In the genomic region with DNA sequence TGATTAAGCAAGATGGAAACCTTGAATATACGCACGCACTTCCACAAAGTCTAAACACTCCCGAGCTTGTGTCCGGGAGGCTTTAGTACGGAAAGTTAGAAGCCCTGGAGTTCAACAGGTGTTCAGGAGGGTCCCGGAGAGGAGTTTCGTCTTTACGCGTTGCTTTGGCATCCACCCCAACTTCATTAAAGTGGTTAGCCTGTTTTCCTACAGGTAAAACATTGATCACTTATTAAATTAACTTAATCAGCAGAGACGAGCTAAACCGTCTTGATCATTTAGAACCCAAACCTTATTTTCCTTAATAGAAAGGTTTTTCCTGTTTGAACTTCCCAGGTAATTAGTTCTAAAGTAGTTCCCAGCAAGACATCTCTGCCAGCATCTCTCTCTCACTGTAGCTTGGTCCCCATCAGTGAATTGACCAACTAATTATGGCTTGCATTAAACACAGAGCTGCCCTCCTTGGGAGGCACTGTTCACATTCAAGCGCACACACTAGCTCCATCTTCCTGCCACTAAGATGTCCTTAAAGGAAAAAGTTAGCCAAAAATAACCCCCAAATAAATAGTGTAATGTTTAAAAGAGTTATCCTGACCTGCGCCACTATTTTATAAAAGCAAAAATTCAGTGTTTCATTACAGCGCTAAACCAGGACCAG, we compare ENCODE assay signal across 10 cellular contexts. TPM values are rescaled to one million over a fixed set of nuclear protein-coding genes. Genes with fewer than 3 reads are reported as not detected.
DNase-seq lines count a peak whose midpoint lies in the region; ATAC-seq and TF ChIP-seq lines count a peak whose summit lies in the region.
"Had no signal": no experiment of that assay in that cellular context is flagged by ENCODE, and none has a peak within 500 bp of the region (broad histone marks: within the 10 kb centered on the region; RNA-seq: fewer than 3 reads in every experiment).

No MANE protein-coding gene starts in this region.

- H3K9me3 Mint-ChIP-seq in stimulated activated naive B cell treated with anti-CD40 and anti-IgM and Interleukin-4, amounts not matched to agents 10 μg/mL and 1 μg/mL and 100 μg/mL, for 72 hours: peaks cover 0 to 2% of the 10 kb centered on the region in 2 donors

- no peak overlapping the region for H3K23ac ChIP-seq in mesenchymal stem cell (ENCODE audit: low read length in 2 of 2)

- no peak overlapping the region for H2BK5ac ChIP-seq in mesenchymal stem cell (ENCODE audit: low read depth, low read length, poor library complexity, severe bottlenecking)

- WGBS in mesenchymal stem cell: 36% methylated on average over 13 of the region's 14 CpGs

- H3K9me3 ChIP-seq in colonic mucosa (no peaks in the 10 kb centered on the region), mesenchymal stem cell (ENCODE audit: control insufficient read depth, low read length) (no peaks in the 10 kb centered on the region)

- no peak overlapping the region for H3K14ac ChIP-seq in mesenchymal stem cell (ENCODE audit: low read length in 2 of 2)

- no peak overlapping the region for H2BK12ac ChIP-seq in mesenchymal stem cell (ENCODE audit: low read length in 2 of 2)

- DNase-seq in 8988T (peak; percentile 34), HT1080 (ENCODE audit: low read depth) (peak; percentile 32), colonic mucosa (no peak), mesenchymal stem cell (peak; percentile 30), COLO829 (ENCODE audit: low spot score) (no peak), GOT3 (lab: John Stamatoyannopoulos, UW) (no peak)
- DNase-seq in stimulated activated naive B cell treated with anti-CD40 and anti-IgM and Interleukin-4, amounts not matched to agents 10 μg/mL and 1 μg/mL and 100 μg/mL, for 72 hours: no peak
- DNase-seq: DMS79 treated with DMSO at 0.1 percent for 48 hours, NCI-H1092 treated with DMSO at 0.1 percent for 48 hours had no signal

- no peak overlapping the region for H3K27ac ChIP-seq in colonic mucosa
- H3K27ac ChIP-seq in mesenchymal stem cell (ENCODE audit: low read length, poor library complexity, severe bottlenecking): no peak overlapping the region

- no peaks in the 10 kb centered on the region for H3K27me3 ChIP-seq in colonic mucosa
- peaks cover 0 to 49% of the 10 kb centered on the region in 2 experiments for H3K27me3 ChIP-seq in mesenchymal stem cell (ENCODE audit: control insufficient read depth in 1 of 2, insufficient read depth in 1 of 2, low read length in 2 of 2)

- no peaks in the 10 kb centered on the region for H3K36me3 ChIP-seq in colonic mucosa
- H3K36me3 ChIP-seq in mesenchymal stem cell (ENCODE audit: control insufficient read depth in 1 of 2, insufficient read depth in 2 of 2, low read depth in 1 of 2, low read length in 2 of 2): no peaks in the 10 kb centered on the region

- peak overlapping the region in 1 of 2 experiments; percentile 49 for H3K4ac ChIP-seq in mesenchymal stem cell (ENCODE audit: low read depth in 1 of 2, low read length in 2 of 2)

- intact Hi-C loops in colonic mucosa (cut with DNase I): no loop called here

- no peak overlapping the region for H3K18ac ChIP-seq in mesenchymal stem cell (ENCODE audit: low read depth in 1 of 2, low read length in 2 of 2)

- no peak overlapping the region for H2AFZ ChIP-seq in mesenchymal stem cell (ENCODE audit: low read depth, low read length)

- peaks cover 62 to 80% of the 10 kb centered on the region in 2 donors for H3K27me3 Mint-ChIP-seq in stimulated activated naive B cell treated with anti-CD40 and anti-IgM and Interleukin-4, amounts not matched to agents 10 μg/mL and 1 μg/mL and 100 μg/mL, for 72 hours

- H2AK5ac ChIP-seq in mesenchymal stem cell (ENCODE audit: low read length, severe bottlenecking): no peak overlapping the region

- H4K8ac ChIP-seq in mesenchymal stem cell (ENCODE audit: low read length): no peak overlapping the region

- peaks cover 0 to 2% of the 10 kb centered on the region in 2 donors for H3K36me3 Mint-ChIP-seq in stimulated activated naive B cell treated with anti-CD40 and anti-IgM and Interleukin-4, amounts not matched to agents 10 μg/mL and 1 μg/mL and 100 μg/mL, for 72 hours

- H3K79me1 ChIP-seq in mesenchymal stem cell (replicated peaks; ENCODE audit: low read length, poor library complexity, severe bottlenecking): no peaks in the 10 kb centered on the region

- H3K4me1 Mint-ChIP-seq in stimulated activated naive B cell treated with anti-CD40 and anti-IgM and Interleukin-4, amounts not matched to agents 10 μg/mL and 1 μg/mL and 100 μg/mL, for 72 hours: peaks cover 3 to 4% of the 10 kb centered on the region in 2 donors

- no peak overlapping the region for H3K4me2 ChIP-seq in mesenchymal stem cell (ENCODE audit: low read length, poor library complexity, severe bottlenecking)

- H4K91ac ChIP-seq in mesenchymal stem cell (ENCODE audit: low read length): no peak overlapping the region

- no peak for TF ChIP-seq CTCF in colonic mucosa (IDR thresholded peaks at IDR 0.05)

- H3K27ac Mint-ChIP-seq in stimulated activated naive B cell treated with anti-CD40 and anti-IgM and Interleukin-4, amounts not matched to agents 10 μg/mL and 1 μg/mL and 100 μg/mL, for 72 hours: no peak overlapping the region

- H3K4me1 ChIP-seq in colonic mucosa: no peaks in the 10 kb centered on the region
- H3K4me1 ChIP-seq in mesenchymal stem cell (ENCODE audit: control insufficient read depth, insufficient read depth, low read depth, low read length): peaks cover 21% of the 10 kb centered on the region

- H2BK15ac ChIP-seq in mesenchymal stem cell (ENCODE audit: low read depth, poor library complexity, severe bottlenecking): no peak overlapping the region

- no peak overlapping the region for H2BK120ac ChIP-seq in mesenchymal stem cell (ENCODE audit: low read depth, low read length)

- peak overlapping the region in 1 of 2 donors; percentile 81 for H3K9ac ChIP-seq in colonic mucosa (ENCODE audit: low read depth in 2 of 2, low read length in 2 of 2)
- peak overlapping the region; percentile 86 for H3K9ac ChIP-seq in mesenchymal stem cell (ENCODE audit: low read length)

- H3K4me3 Mint-ChIP-seq in stimulated activated naive B cell treated with anti-CD40 and anti-IgM and Interleukin-4, amounts not matched to agents 10 μg/mL and 1 μg/mL and 100 μg/mL, for 72 hours: no peak overlapping the region

- H3K4me3 ChIP-seq in colonic mucosa: peak overlapping the region; percentile 80
- peak overlapping the region in 1 of 2 experiments; percentile 88 for H3K4me3 ChIP-seq in mesenchymal stem cell (ENCODE audit: insufficient read depth in 1 of 2, low read depth in 1 of 2, low read length in 2 of 2)

- no peak for ATAC-seq in HG02870 (IDR thresholded peaks at IDR 0.05; ENCODE audit: unreplicated experiment)
- no peak for ATAC-seq in stimulated activated naive B cell treated with anti-CD40 and anti-IgM and Interleukin-4, amounts not matched to agents 10 μg/mL and 1 μg/mL and 100 μg/mL, for 72 hours (replicated peaks)

RNA-seq across cellular contexts. Expression of gene NPAS2, which starts 1.4 kb away (rescaled TPM):
- total RNA-seq in HT1080 (2014; rRNA removed; shearing (Covaris generic)): 41.2 and 63.1 TPM in 2 replicates
- polyA plus RNA-seq in HT1080 (2015; cell fraction: cytosol; rRNA removed): 115 and 128 TPM in 2 replicates
- 113 and 127 TPM in 2 replicates for polyA plus RNA-seq in HT1080 (2015; cell fraction: nucleus; rRNA removed)
- 10 to 100 TPM; 33.9 to 38.3 TPM for total RNA-seq in colonic mucosa
- polyA plus RNA-seq in mesenchymal stem cell (2013, experiment 1 of 2): 21.4 TPM
- 22.4 TPM for polyA plus RNA-seq in mesenchymal stem cell (2013, experiment 2 of 2)

Comparison
In these comparisons a context has a peak if more than half of its experiments do, and no peak if none do; other contexts are left out.
1. DNase-seq: peak in 8988T (single experiment), HT1080 (single experiment) and mesenchymal stem cell (single experiment); none in colonic mucosa (single experiment), COLO829 (single experiment), stimulated activated naive B cell treated with anti-CD40 and anti-IgM and Interleukin-4, amounts not matched to agents 10 μg/mL and 1 μg/mL and 100 μg/mL, for 72 hours (single experiment) and GOT3 (single experiment).